1 cellular context compared by ENCODE assay signal in genomic region chr1:46181343-46182260, GRCh38.
TF ChIP-seq lines count a peak whose summit lies in the region.

No MANE protein-coding gene starts in this region.

TF ChIP-seq in HepG2, 621 proteins besides CTCF, POLR2A, EP300 and RAD21:
- TF ChIP-seq, protein P1, sequence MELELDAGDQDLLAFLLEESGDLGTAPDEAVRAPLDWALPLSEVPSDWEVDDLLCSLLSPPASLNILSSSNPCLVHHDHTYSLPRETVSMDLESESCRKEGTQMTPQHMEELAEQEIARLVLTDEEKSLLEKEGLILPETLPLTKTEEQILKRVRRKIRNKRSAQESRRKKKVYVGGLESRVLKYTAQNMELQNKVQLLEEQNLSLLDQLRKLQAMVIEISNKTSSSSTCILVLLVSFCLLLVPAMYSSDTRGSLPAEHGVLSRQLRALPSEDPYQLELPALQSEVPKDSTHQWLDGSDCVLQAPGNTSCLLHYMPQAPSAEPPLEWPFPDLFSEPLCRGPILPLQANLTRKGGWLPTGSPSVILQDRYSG (CRISPR knock-in tag; IDR thresholded peaks at IDR 0.05), result no peak
- TF ChIP-seq FOXK2 (IDR thresholded peaks at IDR 0.05) (no peak), BRD4 (CRISPR knock-in tag; IDR thresholded peaks at IDR 0.05) (no peak), RBAK (CRISPR knock-in tag; IDR thresholded peaks at IDR 0.05) (no peak), ZNF687 (CRISPR knock-in tag; IDR thresholded peaks at IDR 0.05) (no peak), HDAC2 (CRISPR knock-in tag; IDR thresholded peaks at IDR 0.05) (no peak), NFIC (IDR thresholded peaks at IDR 0.05; ENCODE audit: low read length) (no peak), ZNF460 (CRISPR knock-in tag; IDR thresholded peaks at IDR 0.05; ENCODE audit: borderline replicate concordance) (no peak), RNF2 (conservative IDR thresholded peaks at IDR 0.05; ENCODE audit: low read depth) (no peak), CREBL2 (CRISPR knock-in tag; IDR thresholded peaks at IDR 0.05; ENCODE audit: borderline replicate concordance) (no peak), ZNF670 (CRISPR knock-in tag; IDR thresholded peaks at IDR 0.05; ENCODE audit: borderline replicate concordance) (no peak), ZNF343 (CRISPR knock-in tag; IDR thresholded peaks at IDR 0.05) (no peak), SOX6 (IDR thresholded peaks at IDR 0.05) (no peak), SOX6 (CRISPR knock-in tag; IDR thresholded peaks at IDR 0.05) (0 out of 2 replicates have a peak, but pooled peaks have one; percentile 10), PRPF4 (IDR thresholded peaks at IDR 0.05; ENCODE audit: low read depth, low read length, poor library complexity, severe bottlenecking) (no peak), SNAPC5 (CRISPR knock-in tag; IDR thresholded peaks at IDR 0.05; ENCODE audit: borderline replicate concordance) (no peak), SOX5 (CRISPR knock-in tag; IDR thresholded peaks at IDR 0.05; ENCODE audit: borderline replicate concordance) (no peak), MEF2D (CRISPR knock-in tag; IDR thresholded peaks at IDR 0.05) (no peak), MYC (CRISPR knock-in tag; IDR thresholded peaks at IDR 0.05; ENCODE audit: borderline replicate concordance) (no peak), ZNF605 (CRISPR knock-in tag; IDR thresholded peaks at IDR 0.05) (no peak), MED8 (CRISPR knock-in tag; IDR thresholded peaks at IDR 0.05; ENCODE audit: insufficient replicate concordance) (no peak), ZNF3 (CRISPR knock-in tag; IDR thresholded peaks at IDR 0.05) (peak; percentile 90), ELF3 (CRISPR knock-in tag; IDR thresholded peaks at IDR 0.05) (peak; percentile 11; the same call in 1 of the 2 replicates), KLF13 (CRISPR knock-in tag; IDR thresholded peaks at IDR 0.05) (no peak), SIX1 (CRISPR knock-in tag; IDR thresholded peaks at IDR 0.05; ENCODE audit: borderline replicate concordance) (peak; percentile 49; the same call in 1 of the 2 replicates)
- TF ChIP-seq, protein P2, sequence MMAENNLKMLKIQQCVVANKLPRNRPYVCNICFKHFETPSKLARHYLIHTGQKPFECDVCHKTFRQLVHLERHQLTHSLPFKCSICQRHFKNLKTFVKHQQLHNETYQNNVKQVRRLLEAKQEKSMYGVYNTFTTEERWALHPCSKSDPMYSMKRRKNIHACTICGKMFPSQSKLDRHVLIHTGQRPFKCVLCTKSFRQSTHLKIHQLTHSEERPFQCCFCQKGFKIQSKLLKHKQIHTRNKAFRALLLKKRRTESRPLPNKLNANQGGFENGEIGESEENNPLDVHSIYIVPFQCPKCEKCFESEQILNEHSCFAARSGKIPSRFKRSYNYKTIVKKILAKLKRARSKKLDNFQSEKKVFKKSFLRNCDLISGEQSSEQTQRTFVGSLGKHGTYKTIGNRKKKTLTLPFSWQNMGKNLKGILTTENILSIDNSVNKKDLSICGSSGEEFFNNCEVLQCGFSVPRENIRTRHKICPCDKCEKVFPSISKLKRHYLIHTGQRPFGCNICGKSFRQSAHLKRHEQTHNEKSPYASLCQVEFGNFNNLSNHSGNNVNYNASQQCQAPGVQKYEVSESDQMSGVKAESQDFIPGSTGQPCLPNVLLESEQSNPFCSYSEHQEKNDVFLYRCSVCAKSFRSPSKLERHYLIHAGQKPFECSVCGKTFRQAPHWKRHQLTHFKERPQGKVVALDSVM (CRISPR knock-in tag; IDR thresholded peaks at IDR 0.05), result no peak
- TF ChIP-seq, protein P3, sequence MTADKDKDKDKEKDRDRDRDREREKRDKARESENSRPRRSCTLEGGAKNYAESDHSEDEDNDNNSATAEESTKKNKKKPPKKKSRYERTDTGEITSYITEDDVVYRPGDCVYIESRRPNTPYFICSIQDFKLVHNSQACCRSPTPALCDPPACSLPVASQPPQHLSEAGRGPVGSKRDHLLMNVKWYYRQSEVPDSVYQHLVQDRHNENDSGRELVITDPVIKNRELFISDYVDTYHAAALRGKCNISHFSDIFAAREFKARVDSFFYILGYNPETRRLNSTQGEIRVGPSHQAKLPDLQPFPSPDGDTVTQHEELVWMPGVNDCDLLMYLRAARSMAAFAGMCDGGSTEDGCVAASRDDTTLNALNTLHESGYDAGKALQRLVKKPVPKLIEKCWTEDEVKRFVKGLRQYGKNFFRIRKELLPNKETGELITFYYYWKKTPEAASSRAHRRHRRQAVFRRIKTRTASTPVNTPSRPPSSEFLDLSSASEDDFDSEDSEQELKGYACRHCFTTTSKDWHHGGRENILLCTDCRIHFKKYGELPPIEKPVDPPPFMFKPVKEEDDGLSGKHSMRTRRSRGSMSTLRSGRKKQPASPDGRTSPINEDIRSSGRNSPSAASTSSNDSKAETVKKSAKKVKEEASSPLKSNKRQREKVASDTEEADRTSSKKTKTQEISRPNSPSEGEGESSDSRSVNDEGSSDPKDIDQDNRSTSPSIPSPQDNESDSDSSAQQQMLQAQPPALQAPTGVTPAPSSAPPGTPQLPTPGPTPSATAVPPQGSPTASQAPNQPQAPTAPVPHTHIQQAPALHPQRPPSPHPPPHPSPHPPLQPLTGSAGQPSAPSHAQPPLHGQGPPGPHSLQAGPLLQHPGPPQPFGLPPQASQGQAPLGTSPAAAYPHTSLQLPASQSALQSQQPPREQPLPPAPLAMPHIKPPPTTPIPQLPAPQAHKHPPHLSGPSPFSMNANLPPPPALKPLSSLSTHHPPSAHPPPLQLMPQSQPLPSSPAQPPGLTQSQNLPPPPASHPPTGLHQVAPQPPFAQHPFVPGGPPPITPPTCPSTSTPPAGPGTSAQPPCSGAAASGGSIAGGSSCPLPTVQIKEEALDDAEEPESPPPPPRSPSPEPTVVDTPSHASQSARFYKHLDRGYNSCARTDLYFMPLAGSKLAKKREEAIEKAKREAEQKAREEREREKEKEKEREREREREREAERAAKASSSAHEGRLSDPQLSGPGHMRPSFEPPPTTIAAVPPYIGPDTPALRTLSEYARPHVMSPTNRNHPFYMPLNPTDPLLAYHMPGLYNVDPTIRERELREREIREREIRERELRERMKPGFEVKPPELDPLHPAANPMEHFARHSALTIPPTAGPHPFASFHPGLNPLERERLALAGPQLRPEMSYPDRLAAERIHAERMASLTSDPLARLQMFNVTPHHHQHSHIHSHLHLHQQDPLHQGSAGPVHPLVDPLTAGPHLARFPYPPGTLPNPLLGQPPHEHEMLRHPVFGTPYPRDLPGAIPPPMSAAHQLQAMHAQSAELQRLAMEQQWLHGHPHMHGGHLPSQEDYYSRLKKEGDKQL (CRISPR knock-in tag; IDR thresholded peaks at IDR 0.05; ENCODE audit: low read depth), result no peak
- TF ChIP-seq, protein P4, sequence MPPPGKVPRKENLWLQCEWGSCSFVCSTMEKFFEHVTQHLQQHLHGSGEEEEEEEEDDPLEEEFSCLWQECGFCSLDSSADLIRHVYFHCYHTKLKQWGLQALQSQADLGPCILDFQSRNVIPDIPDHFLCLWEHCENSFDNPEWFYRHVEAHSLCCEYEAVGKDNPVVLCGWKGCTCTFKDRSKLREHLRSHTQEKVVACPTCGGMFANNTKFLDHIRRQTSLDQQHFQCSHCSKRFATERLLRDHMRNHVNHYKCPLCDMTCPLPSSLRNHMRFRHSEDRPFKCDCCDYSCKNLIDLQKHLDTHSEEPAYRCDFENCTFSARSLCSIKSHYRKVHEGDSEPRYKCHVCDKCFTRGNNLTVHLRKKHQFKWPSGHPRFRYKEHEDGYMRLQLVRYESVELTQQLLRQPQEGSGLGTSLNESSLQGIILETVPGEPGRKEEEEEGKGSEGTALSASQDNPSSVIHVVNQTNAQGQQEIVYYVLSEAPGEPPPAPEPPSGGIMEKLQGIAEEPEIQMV (CRISPR knock-in tag; IDR thresholded peaks at IDR 0.05; ENCODE audit: low read depth), result no peak
- TF ChIP-seq, protein P5, sequence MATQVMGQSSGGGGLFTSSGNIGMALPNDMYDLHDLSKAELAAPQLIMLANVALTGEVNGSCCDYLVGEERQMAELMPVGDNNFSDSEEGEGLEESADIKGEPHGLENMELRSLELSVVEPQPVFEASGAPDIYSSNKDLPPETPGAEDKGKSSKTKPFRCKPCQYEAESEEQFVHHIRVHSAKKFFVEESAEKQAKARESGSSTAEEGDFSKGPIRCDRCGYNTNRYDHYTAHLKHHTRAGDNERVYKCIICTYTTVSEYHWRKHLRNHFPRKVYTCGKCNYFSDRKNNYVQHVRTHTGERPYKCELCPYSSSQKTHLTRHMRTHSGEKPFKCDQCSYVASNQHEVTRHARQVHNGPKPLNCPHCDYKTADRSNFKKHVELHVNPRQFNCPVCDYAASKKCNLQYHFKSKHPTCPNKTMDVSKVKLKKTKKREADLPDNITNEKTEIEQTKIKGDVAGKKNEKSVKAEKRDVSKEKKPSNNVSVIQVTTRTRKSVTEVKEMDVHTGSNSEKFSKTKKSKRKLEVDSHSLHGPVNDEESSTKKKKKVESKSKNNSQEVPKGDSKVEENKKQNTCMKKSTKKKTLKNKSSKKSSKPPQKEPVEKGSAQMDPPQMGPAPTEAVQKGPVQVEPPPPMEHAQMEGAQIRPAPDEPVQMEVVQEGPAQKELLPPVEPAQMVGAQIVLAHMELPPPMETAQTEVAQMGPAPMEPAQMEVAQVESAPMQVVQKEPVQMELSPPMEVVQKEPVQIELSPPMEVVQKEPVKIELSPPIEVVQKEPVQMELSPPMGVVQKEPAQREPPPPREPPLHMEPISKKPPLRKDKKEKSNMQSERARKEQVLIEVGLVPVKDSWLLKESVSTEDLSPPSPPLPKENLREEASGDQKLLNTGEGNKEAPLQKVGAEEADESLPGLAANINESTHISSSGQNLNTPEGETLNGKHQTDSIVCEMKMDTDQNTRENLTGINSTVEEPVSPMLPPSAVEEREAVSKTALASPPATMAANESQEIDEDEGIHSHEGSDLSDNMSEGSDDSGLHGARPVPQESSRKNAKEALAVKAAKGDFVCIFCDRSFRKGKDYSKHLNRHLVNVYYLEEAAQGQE (IDR thresholded peaks at IDR 0.05; ENCODE audit: borderline replicate concordance in 1 of 2, low read depth in 1 of 2, low read length in 2 of 2), result no peak
